ENCODE assay signal across 8 cellular contexts in genomic region chr1:23341829-23342697, GRCh38. TPM values are rescaled to one million over a fixed set of nuclear protein-coding genes. Genes with fewer than 3 reads are reported as not detected.
A peak's percentile ranks its signal among the peaks of the same experiment; 100 is the strongest.
DNase-seq lines count a peak whose midpoint lies in the region; ATAC-seq and TF ChIP-seq lines count a peak whose summit lies in the region.

No MANE protein-coding gene starts in this region.

- H3K9me2 ChIP-seq in Loucy (replicated peaks; ENCODE audit: low read depth, low read length), result no peaks in the 10 kb centered on the region

- TF ChIP-seq CTCF in Loucy (conservative IDR thresholded peaks at IDR 0.05; ENCODE audit: low read length) (no peak), body of pancreas (IDR thresholded peaks at IDR 0.05) (no peak)

- H3K27ac ChIP-seq in BLaER1, result peak overlapping the region; percentile 100
- peak overlapping the region in 3 of 4 donors; percentile 19 to 99 (median 36) for H3K27ac ChIP-seq in body of pancreas
- H3K27ac ChIP-seq in muscle layer of colon (ENCODE audit: low read depth, low read length), result peak overlapping the region; percentile 21

- 2 to 5% methylated on average over 10 of the region's 10 CpGs for whole genome bisulfite sequencing in body of pancreas, 2 donors

- DNase-seq in body of pancreas (no peak), NCI-H187 treated with DMSO at 0.1 percent for 48 hours (lab: John Stamatoyannopoulos, UW) (no peak)

- no peaks in the 10 kb centered on the region for H3K27me3 ChIP-seq in BLaER1
- H3K27me3 ChIP-seq in Loucy (ENCODE audit: insufficient read depth, low read length, poor library complexity, severe bottlenecking), result peaks cover 8% of the 10 kb centered on the region
- no peaks in the 10 kb centered on the region for H3K27me3 ChIP-seq in body of pancreas
- no peaks in the 10 kb centered on the region for H3K27me3 ChIP-seq in muscle layer of colon (ENCODE audit: control insufficient read depth in 1 of 2, insufficient read depth in 2 of 2, low read length in 2 of 2)

- H4K20me1 ChIP-seq in BLaER1 (peaks cover 64% of the 10 kb centered on the region), Loucy (ENCODE audit: insufficient read depth, low read length, poor library complexity, severe bottlenecking) (peaks cover 67% of the 10 kb centered on the region)

- no peak for TF ChIP-seq POLR2A in body of pancreas (IDR thresholded peaks at IDR 0.05)

- no peaks in the 10 kb centered on the region for H3F3A ChIP-seq in Loucy (ENCODE audit: low read depth)

- intact Hi-C loops in body of pancreas (cut with DNase I), result loop anchor here (10.0 kb wide), 1 partner anchor 47 kb away; no protein-coding TSS in a partner anchor

- H3K79me2 ChIP-seq in Loucy (ENCODE audit: insufficient read depth, low read length), result peaks cover 70% of the 10 kb centered on the region

- H3K4me2 ChIP-seq in BLaER1, result peak overlapping the region; percentile 90
- H3K4me2 ChIP-seq in Loucy (ENCODE audit: low read depth, low read length, poor library complexity, severe bottlenecking), result peak overlapping the region; percentile 85

- ATAC-seq in body of pancreas, result no peak
- no peak for ATAC-seq in HG02981 (IDR thresholded peaks at IDR 0.05; ENCODE audit: unreplicated experiment)
- ATAC-seq in GM21723 (IDR thresholded peaks at IDR 0.05; ENCODE audit: unreplicated experiment), result no peak
- ATAC-seq in HG03520 (IDR thresholded peaks at IDR 0.05; ENCODE audit: unreplicated experiment), result no peak

- H2AFZ ChIP-seq in Loucy (ENCODE audit: low read length), result no peak overlapping the region

- H3K36me3 ChIP-seq in BLaER1, result peaks cover 34% of the 10 kb centered on the region
- peaks cover 11% of the 10 kb centered on the region; the same call in 1 of the 2 replicates for H3K36me3 ChIP-seq in Loucy (ENCODE audit: insufficient read depth, low read length)
- peaks cover 0 to 3% of the 10 kb centered on the region in 2 donors for H3K36me3 ChIP-seq in body of pancreas (replicated peaks in 1 of 2; ENCODE audit: insufficient read depth in 1 of 2, low read depth in 2 of 2)
- peaks cover 9% of the 10 kb centered on the region for H3K36me3 ChIP-seq in muscle layer of colon (ENCODE audit: insufficient read depth, low read length)

- peaks cover 8% of the 10 kb centered on the region; the same call in 1 of the 2 replicates for H3K9me3 ChIP-seq in BLaER1
- no peaks in the 10 kb centered on the region for H3K9me3 ChIP-seq in Loucy (ENCODE audit: insufficient read depth, low read depth, low read length)
- H3K9me3 ChIP-seq in body of pancreas, result no peaks in the 10 kb centered on the region
- no peaks in the 10 kb centered on the region for H3K9me3 ChIP-seq in muscle layer of colon (ENCODE audit: low read length)

- peak overlapping the region; percentile 99 for H3K9ac ChIP-seq in BLaER1
- peak overlapping the region; percentile 92 for H3K9ac ChIP-seq in Loucy (ENCODE audit: low read depth, low read length, poor library complexity, severe bottlenecking)
- H3K9ac ChIP-seq in muscle layer of colon (ENCODE audit: low read length), result peak overlapping the region; percentile 66

- H3K4me3 ChIP-seq in BLaER1, result peak overlapping the region; percentile 87
- peak overlapping the region; percentile 80 for H3K4me3 ChIP-seq in Loucy (ENCODE audit: low read length, poor library complexity, severe bottlenecking)
- peak overlapping the region in 1 of 2 donors; percentile 88 for H3K4me3 ChIP-seq in body of pancreas
- peak overlapping the region; percentile 81 to 88 for H3K4me3 ChIP-seq in muscle layer of colon (ENCODE audit: low read depth in 1 of 2, low read length in 2 of 2)

- H3K4me1 ChIP-seq in BLaER1, result peaks cover 39% of the 10 kb centered on the region
- peaks cover 46% of the 10 kb centered on the region for H3K4me1 ChIP-seq in Loucy (ENCODE audit: insufficient read depth, low read length, poor library complexity, severe bottlenecking)
- peaks cover 62% of the 10 kb centered on the region for H3K4me1 ChIP-seq in body of pancreas
- peaks cover 55% of the 10 kb centered on the region for H3K4me1 ChIP-seq in muscle layer of colon (ENCODE audit: insufficient read depth, low read length)

RNA-seq across cellular contexts. Expression of gene HNRNPR, which starts 2.0 kb away (rescaled TPM):
- 10 to 100 TPM; 34.2 to 41.2 TPM for total RNA-seq in body of pancreas

RNA-seq across cellular contexts. Expression of gene ZNF436, which starts 27.6 kb away (rescaled TPM):
- total RNA-seq in body of pancreas, result 10 to 100 TPM in 1 of 2 donors, 1 to 10 TPM in 1; 8.6 to 18.5 TPM

Comparison
In these comparisons a context has a peak if more than half of its experiments do, and no peak if none do; other contexts are left out.
1. H3K27ac ChIP-seq: peak in every context shown above with its lines; median percentile 100 in BLaER1; 36 in body of pancreas; 21 in muscle layer of colon.